8 cellular contexts compared by ENCODE assay signal in the genomic region with DNA sequence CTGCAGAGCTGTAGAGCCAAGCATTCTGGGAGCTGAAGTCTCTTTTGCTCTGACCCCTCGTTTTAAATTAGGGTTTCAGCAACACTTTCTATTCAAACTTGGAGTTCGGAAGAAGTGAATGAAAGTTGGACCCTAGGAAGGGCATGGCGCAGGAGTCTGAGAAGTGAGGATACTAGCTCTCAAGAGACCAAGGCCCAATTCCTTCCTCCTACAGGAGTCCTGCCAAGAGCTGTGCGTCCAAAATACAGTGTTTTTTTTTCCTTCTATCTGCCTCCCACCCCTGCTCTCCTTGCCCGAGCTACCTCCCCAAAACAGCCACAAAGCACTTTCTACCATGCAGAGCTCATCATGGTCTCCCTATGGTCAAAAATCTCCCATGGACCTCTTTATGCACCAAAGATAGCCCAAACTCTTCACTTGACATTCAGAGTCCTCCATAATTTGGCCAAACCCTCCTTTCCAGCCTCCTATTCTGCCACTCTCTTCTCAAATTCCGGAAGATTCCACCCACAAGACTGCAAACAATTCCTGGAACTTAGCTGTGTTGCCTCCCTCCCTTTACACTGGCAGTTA. TPM values are rescaled to one million over a fixed set of nuclear protein-coding genes. Genes with fewer than 3 reads are reported as not detected.
DNase-seq lines count a peak whose midpoint lies in the region; ATAC-seq and TF ChIP-seq lines count a peak whose summit lies in the region.

No MANE protein-coding gene starts in this region.

- H3K9me2 ChIP-seq in SU-DHL-6 (replicated peaks; ENCODE audit: insufficient read depth, low read length): no peaks in the 10 kb centered on the region

- peak in 2 of 4 donors; percentile 1 to 5 for ATAC-seq in psoas muscle

- TF ChIP-seq CTCF in SU-DHL-6 (IDR thresholded peaks at IDR 0.05; ENCODE audit: insufficient read depth, low read length, poor library complexity, severe bottlenecking) (no peak), fibroblast of mammary gland (conservative IDR thresholded peaks at IDR 0.05; ENCODE audit: control insufficient read depth, insufficient read depth, low read depth, low read length) (no peak), psoas muscle (IDR thresholded peaks at IDR 0.05) (no peak)

- H3K9me3 ChIP-seq in SU-DHL-6 (ENCODE audit: insufficient read depth, low read length) (no peaks in the 10 kb centered on the region), psoas muscle (peaks cover 4% of the 10 kb centered on the region)

- H2AFZ ChIP-seq in SU-DHL-6 (ENCODE audit: low read depth, low read length, severe bottlenecking): peak overlapping the region; percentile 92

- H3K36me3 ChIP-seq in SU-DHL-6 (ENCODE audit: low read length) (peaks cover 6% of the 10 kb centered on the region), psoas muscle (ENCODE audit: insufficient read depth in 1 of 2, low read depth in 1 of 2) (no peaks in the 10 kb centered on the region)

- H4K20me1 ChIP-seq in SU-DHL-6 (ENCODE audit: low read depth, low read length): peaks cover 22% of the 10 kb centered on the region; the same call in 1 of the 2 replicates

- H3K79me2 ChIP-seq in SU-DHL-6 (ENCODE audit: insufficient read depth, low read length): peaks cover 43% of the 10 kb centered on the region

- H3K4me2 ChIP-seq in SU-DHL-6 (ENCODE audit: low read depth, low read length, poor library complexity, severe bottlenecking): peak overlapping the region; percentile 55

- DNase-seq in fibroblast of mammary gland (ENCODE audit: low read depth) (no peak), psoas muscle (no peak), NCI-H146 treated with DMSO at 0.1 percent for 48 hours (lab: John Stamatoyannopoulos, UW; ENCODE audit: unreplicated experiment) (no peak), CD1c-positive myeloid dendritic cell (ENCODE audit: extremely low spot score) (no peak), NCI-H526 treated with DMSO at 0.1 percent for 48 hours (lab: John Stamatoyannopoulos, UW) (no peak)
- no peak for DNase-seq in activated CD8-positive, alpha-beta memory T cell treated with anti-CD3 and anti-CD28 coated beads, Interleukin-2, amount 50 U/mL, for 48 hours

- H3K27ac ChIP-seq in SU-DHL-6 (ENCODE audit: low read depth, low read length): peak overlapping the region; percentile 71; the same call in 1 of the 2 replicates
- H3K27ac ChIP-seq in psoas muscle: peak overlapping the region; percentile 93

- H3K4me1 ChIP-seq in psoas muscle: peaks cover 38% of the 10 kb centered on the region

- H3K27me3 ChIP-seq in SU-DHL-6 (ENCODE audit: low read length) (no peaks in the 10 kb centered on the region), psoas muscle (ENCODE audit: insufficient read depth in 3 of 3, low read length in 2 of 3) (no peaks in the 10 kb centered on the region)

- H3K9ac ChIP-seq in SU-DHL-6 (ENCODE audit: low read length): peak overlapping the region; percentile 88

- intact Hi-C loops in psoas muscle (cut with DNase I): loop anchor here (5.0 to 10.0 kb wide), 2 partner anchors 47 to 139 kb away; a partner anchor contains a TSS

- WGBS in psoas muscle, 3 donors: 48 to 56% (median 52%) methylated on average over 6 of the region's 6 CpGs

- H3K4me3 ChIP-seq in GM08714 (ENCODE audit: low read length) (peak overlapping the region; percentile 2; the same call in 1 of the 2 replicates), SU-DHL-6 (ENCODE audit: insufficient read depth, low read length, poor library complexity, severe bottlenecking) (peak overlapping the region; percentile 75), fibroblast of mammary gland (ENCODE audit: control insufficient read depth, low read depth, low read length) (peak overlapping the region; percentile 90), psoas muscle (peak overlapping the region; percentile 100)

- H3F3A ChIP-seq in SU-DHL-6 (ENCODE audit: insufficient read depth): no peaks in the 10 kb centered on the region

RNA-seq across cellular contexts. Expression of a gene that starts 0.6 kb away (rescaled TPM):
- total RNA-seq in psoas muscle: 100 to 1,000 TPM; 118 to 180 (median 140) TPM
- polyA plus RNA-seq in psoas muscle: 100 to 1,000 TPM in 1 of 3 donors, 10 to 100 TPM in 2; 43.9 to 122 (median 87.9) TPM

Comparison
In these comparisons a context has a peak if more than half of its experiments do, and no peak if none do; other contexts are left out.
1. H3K4me3 ChIP-seq: peak in every context shown above with its lines; median percentile 100 in psoas muscle; 90 in fibroblast of mammary gland; 75 in SU-DHL-6; 2 in GM08714.